In genomic region chr10:27344568-27345454, GRCh38 we compare ENCODE assay signal across 11 cellular contexts.
A peak's percentile ranks its signal among the peaks of the same experiment; 100 is the strongest.
DNase-seq lines count a peak whose midpoint lies in the region; ATAC-seq, FAIRE-seq and TF ChIP-seq lines count a peak whose summit lies in the region.
"Had no signal": no experiment of that assay in that cellular context is flagged by ENCODE, and none has a peak within 500 bp of the region (broad histone marks: within the 10 kb centered on the region; RNA-seq: fewer than 3 reads in every experiment).

No MANE protein-coding gene starts in this region.

- H3K4me3 ChIP-seq in pancreas (no peak overlapping the region), SK-N-SH (ENCODE audit: low read depth in 2 of 2, low read length in 1 of 2) (no peak overlapping the region)
- H3K4me3 ChIP-seq: ascending aorta, smooth muscle cell had no signal

- H3K4me2 ChIP-seq in SK-N-SH = no peak overlapping the region
- H3K4me2 ChIP-seq: smooth muscle cell had no signal

- POLR2A ChIA-PET in SK-N-SH (lab: Yijun Ruan, JAX) = interaction anchor here (0.9 kb wide), 1 partner anchor 103 kb away, joined by 3 read pairs; no protein-coding TSS in a partner anchor

- peak overlapping the region; percentile 49 for H3K27ac Mint-ChIP-seq in activated T-helper 1 cell treated with anti-CD3 and anti-CD28 coated beads, Interleukin-12 subunit alpha, Interleukin-12 subunit beta, Interleukin-2, Interleukin-4 antibody, amounts not matched to agents 30 ng/mL and 10 ng/mL and 1 ng/mL, durations not matched to agents 14 hours and 24 hours and 36 hours

- TF ChIP-seq RAD21 in SK-N-SH (IDR thresholded peaks at IDR 0.05; ENCODE audit: low read length) = no peak

- CTCF ChIA-PET in SK-N-SH (lab: Yijun Ruan, JAX) = interaction anchor here (0.6 to 1.5 kb wide), 4 partner anchors 11 to 990 kb away, joined by 3 to 7 read pairs (median 4); no protein-coding TSS in a partner anchor

- peaks cover 23% of the 10 kb centered on the region for H3K4me1 Mint-ChIP-seq in activated T-helper 1 cell treated with anti-CD3 and anti-CD28 coated beads, Interleukin-12 subunit alpha, Interleukin-12 subunit beta, Interleukin-2, Interleukin-4 antibody, amounts not matched to agents 30 ng/mL and 10 ng/mL and 1 ng/mL, durations not matched to agents 14 hours and 24 hours and 36 hours (ENCODE audit: low read depth)

- no peaks in the 10 kb centered on the region for H3K79me2 ChIP-seq in SK-N-SH (ENCODE audit: insufficient read depth)

- no peak overlapping the region for H3K4me3 Mint-ChIP-seq in activated T-helper 1 cell treated with anti-CD3 and anti-CD28 coated beads, Interleukin-12 subunit alpha, Interleukin-12 subunit beta, Interleukin-2, Interleukin-4 antibody, amounts not matched to agents 30 ng/mL and 10 ng/mL and 1 ng/mL, durations not matched to agents 14 hours and 24 hours and 36 hours

- ATAC-seq in GM18520 (IDR thresholded peaks at IDR 0.05; ENCODE audit: unreplicated experiment) = peak; percentile 62
- ATAC-seq in GM19397 (IDR thresholded peaks at IDR 0.05; ENCODE audit: unreplicated experiment) = peak; percentile 59
- peak; percentile 44 for ATAC-seq in HG02938 (IDR thresholded peaks at IDR 0.05; ENCODE audit: unreplicated experiment)
- no peak for ATAC-seq in pancreas

- H3K9me3 ChIP-seq in pancreas (no peaks in the 10 kb centered on the region), SK-N-SH (no peaks in the 10 kb centered on the region)
- H3K9me3 ChIP-seq: ascending aorta had no signal

- no peaks in the 10 kb centered on the region for H4K20me1 ChIP-seq in SK-N-SH (ENCODE audit: insufficient read depth)

- H3K36me3 ChIP-seq in pancreas (no peaks in the 10 kb centered on the region), SK-N-SH (replicated peaks in 1 of 2; ENCODE audit: control insufficient read depth in 1 of 2, insufficient read depth in 2 of 2, low read length in 1 of 2) (no peaks in the 10 kb centered on the region)
- H3K36me3 ChIP-seq: ascending aorta had no signal

- intact Hi-C loops in activated T-helper 1 cell treated with anti-CD3 and anti-CD28 coated beads, Interleukin-12 subunit alpha, Interleukin-12 subunit beta, Interleukin-2, Interleukin-4 antibody, amounts not matched to agents 30 ng/mL and 10 ng/mL and 1 ng/mL, durations not matched to agents 14 hours and 24 hours and 36 hours (cut with micrococcal nuclease) = loop anchor here (1.0 to 5.0 kb wide), 2 partner anchors 102 to 243 kb away; partner anchors contain the start of gene ANKRD26
- intact Hi-C loops in pancreas (cut with DNase I) = no loop called here

- TF ChIP-seq CTCF in pancreas (IDR thresholded peaks at IDR 0.05) = no peak
- TF ChIP-seq CTCF in SK-N-SH (IDR thresholded peaks at IDR 0.05) = no peak

- WGBS in pancreas, 2 donors = 52 to 58% methylated on average over 8 of the region's 8 CpGs
- WGBS in SK-N-SH (ENCODE audit: low lambda C conversion rate) = 43% methylated on average over 8 of the region's 8 CpGs

- no peak for FAIRE-seq in pancreas (lab: Jason Lieb, UNC)

- H3K27me3 ChIP-seq in pancreas (peaks cover 0 to 5% (median 0%) of the 10 kb centered on the region in 4 donors), SK-N-SH (ENCODE audit: insufficient read depth) (no peaks in the 10 kb centered on the region)
- H3K27me3 ChIP-seq: ascending aorta had no signal

- no peaks in the 10 kb centered on the region for H3F3A ChIP-seq in SK-N-SH (replicated peaks; ENCODE audit: insufficient read depth)

- H3K27me3 Mint-ChIP-seq in activated T-helper 1 cell treated with anti-CD3 and anti-CD28 coated beads, Interleukin-12 subunit alpha, Interleukin-12 subunit beta, Interleukin-2, Interleukin-4 antibody, amounts not matched to agents 30 ng/mL and 10 ng/mL and 1 ng/mL, durations not matched to agents 14 hours and 24 hours and 36 hours (ENCODE audit: insufficient read depth) = peaks cover 5% of the 10 kb centered on the region

- no peaks in the 10 kb centered on the region for H3K9me3 Mint-ChIP-seq in activated T-helper 1 cell treated with anti-CD3 and anti-CD28 coated beads, Interleukin-12 subunit alpha, Interleukin-12 subunit beta, Interleukin-2, Interleukin-4 antibody, amounts not matched to agents 30 ng/mL and 10 ng/mL and 1 ng/mL, durations not matched to agents 14 hours and 24 hours and 36 hours

- H3K9me2 ChIP-seq in SK-N-SH = no peaks in the 10 kb centered on the region

- no peak for TF ChIP-seq EP300 in SK-N-SH (IDR thresholded peaks at IDR 0.05; ENCODE audit: borderline replicate concordance in 1 of 2, low read depth in 1 of 2, low read length in 1 of 2)

- H3K4me1 ChIP-seq in pancreas (no peaks in the 10 kb centered on the region), SK-N-SH (ENCODE audit: control insufficient read depth in 1 of 2, insufficient read depth in 2 of 2, low read depth in 1 of 2, low read length in 1 of 2) (peaks cover 0 to 2% of the 10 kb centered on the region in 2 experiments; a peak in 1 of 4 replicates)
- H3K4me1 ChIP-seq: ascending aorta had no signal

- H3K36me3 Mint-ChIP-seq in activated T-helper 1 cell treated with anti-CD3 and anti-CD28 coated beads, Interleukin-12 subunit alpha, Interleukin-12 subunit beta, Interleukin-2, Interleukin-4 antibody, amounts not matched to agents 30 ng/mL and 10 ng/mL and 1 ng/mL, durations not matched to agents 14 hours and 24 hours and 36 hours (ENCODE audit: low read depth) = no peaks in the 10 kb centered on the region

- no peak overlapping the region for H2AFZ ChIP-seq in SK-N-SH (ENCODE audit: low read depth)

- H3K27ac ChIP-seq in pancreas (no peak overlapping the region), SK-N-SH (ENCODE audit: low read depth in 2 of 2, low read length in 1 of 2) (no peak overlapping the region)
- H3K27ac ChIP-seq: ascending aorta had no signal

- no peak overlapping the region for H3K9ac ChIP-seq in SK-N-SH

- no peak for DNase-seq in activated T-helper 1 cell treated with anti-CD3 and anti-CD28 coated beads, Interleukin-12 subunit alpha, Interleukin-12 subunit beta, Interleukin-2, Interleukin-4 antibody, amounts not matched to agents 30 ng/mL and 10 ng/mL and 1 ng/mL, durations not matched to agents 14 hours and 24 hours and 36 hours (ENCODE audit: low spot score)
- DNase-seq in pancreas (no peak), SIG-M5 treated with dmso at 0.1 percent for 504 hours (lab: John Stamatoyannopoulos, UW; ENCODE audit: unreplicated experiment) (no peak), SK-N-SH (no peak)
- DNase-seq: COR-L47; stimulated activated naive CD4-positive, alpha-beta T cell treated with Interleukin-2 at 50 U/mL for 16 hours had no signal

TF ChIP-seq in SK-N-SH, 30 proteins besides CTCF, POLR2A, EP300 and RAD21:
- no peak for TF ChIP-seq NFIC (IDR thresholded peaks at IDR 0.05; ENCODE audit: borderline replicate concordance)

Comparison
In these comparisons a context has a peak if more than half of its experiments do, and no peak if none do; other contexts are left out.
1. ATAC-seq: peak in GM18520 (single experiment), GM19397 (single experiment) and HG02938 (single experiment); none in pancreas (0 of 4).